1 cellular context compared by ENCODE assay signal in genomic region chr18:68177807-68178702, GRCh38.
TF ChIP-seq lines count a peak whose summit lies in the region.

No MANE protein-coding gene starts in this region.

TF ChIP-seq in IMR-90, 13 proteins besides CTCF, POLR2A, EP300 and RAD21 (continued from another document):
- no peak for TF ChIP-seq CHD1 (IDR thresholded peaks at IDR 0.05; ENCODE audit: low read depth, low read length)
- peak; percentile 13; the same call in 1 of the 2 replicates for TF ChIP-seq FOS (IDR thresholded peaks at IDR 0.05; ENCODE audit: low read depth, low read length)
- TF ChIP-seq, protein P1, sequence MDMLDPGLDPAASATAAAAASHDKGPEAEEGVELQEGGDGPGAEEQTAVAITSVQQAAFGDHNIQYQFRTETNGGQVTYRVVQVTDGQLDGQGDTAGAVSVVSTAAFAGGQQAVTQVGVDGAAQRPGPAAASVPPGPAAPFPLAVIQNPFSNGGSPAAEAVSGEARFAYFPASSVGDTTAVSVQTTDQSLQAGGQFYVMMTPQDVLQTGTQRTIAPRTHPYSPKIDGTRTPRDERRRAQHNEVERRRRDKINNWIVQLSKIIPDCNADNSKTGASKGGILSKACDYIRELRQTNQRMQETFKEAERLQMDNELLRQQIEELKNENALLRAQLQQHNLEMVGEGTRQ (IDR thresholded peaks at IDR 0.05; ENCODE audit: low read depth, low read length) = no peak
- peak; percentile 29; the same call in 1 of the 2 replicates for TF ChIP-seq MAFK (IDR thresholded peaks at IDR 0.05; ENCODE audit: low read depth, low read length)
- TF ChIP-seq, protein P2, sequence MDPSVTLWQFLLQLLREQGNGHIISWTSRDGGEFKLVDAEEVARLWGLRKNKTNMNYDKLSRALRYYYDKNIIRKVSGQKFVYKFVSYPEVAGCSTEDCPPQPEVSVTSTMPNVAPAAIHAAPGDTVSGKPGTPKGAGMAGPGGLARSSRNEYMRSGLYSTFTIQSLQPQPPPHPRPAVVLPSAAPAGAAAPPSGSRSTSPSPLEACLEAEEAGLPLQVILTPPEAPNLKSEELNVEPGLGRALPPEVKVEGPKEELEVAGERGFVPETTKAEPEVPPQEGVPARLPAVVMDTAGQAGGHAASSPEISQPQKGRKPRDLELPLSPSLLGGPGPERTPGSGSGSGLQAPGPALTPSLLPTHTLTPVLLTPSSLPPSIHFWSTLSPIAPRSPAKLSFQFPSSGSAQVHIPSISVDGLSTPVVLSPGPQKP (IDR thresholded peaks at IDR 0.05; ENCODE audit: borderline replicate concordance, low read depth, low read length) = no peak
